ENCODE assay signal across 8 cellular contexts in genomic region chr2:138501427-138502252, GRCh38. TPM values are rescaled to one million over a fixed set of nuclear protein-coding genes. Genes with fewer than 3 reads are reported as not detected.
DNase-seq lines count a peak whose midpoint lies in the region; ATAC-seq, FAIRE-seq and TF ChIP-seq lines count a peak whose summit lies in the region.

SPOPL (plus strand) TSS chr2:138501770; CDS start chr2:138550217, 48,447 bp downstream.

- intact Hi-C loops in left ventricle myocardium inferior (cut with micrococcal nuclease) = no loop called here

- in situ Hi-C loops in GM13976 (cut with MboI; ENCODE audit: low sequenced_read_pairs, unreplicated experiment) = no loop called here

- H3K9me3 Mint-ChIP-seq in T-helper 1 cell treated with Interleukin-12 subunit alpha and Interleukin-12 subunit beta and Interleukin-4 antibody, amounts not matched to agents 30 μg/mL and 1 μg/mL, for 36 hours = no peaks in the 10 kb centered on the region

- H3K36me3 ChIP-seq in left ventricle myocardium inferior = no peaks in the 10 kb centered on the region

- no peaks in the 10 kb centered on the region for H3K27me3 Mint-ChIP-seq in T-helper 1 cell treated with Interleukin-12 subunit alpha and Interleukin-12 subunit beta and Interleukin-4 antibody, amounts not matched to agents 30 μg/mL and 1 μg/mL, for 36 hours (ENCODE audit: low read depth)

- peaks cover 28% of the 10 kb centered on the region for H3K4me1 Mint-ChIP-seq in T-helper 1 cell treated with Interleukin-12 subunit alpha and Interleukin-12 subunit beta and Interleukin-4 antibody, amounts not matched to agents 30 μg/mL and 1 μg/mL, for 36 hours (ENCODE audit: low read depth)

- FAIRE-seq in urothelium cell line (lab: Jason Lieb, UNC) = peak; percentile 61

- H3K27me3 ChIP-seq in left ventricle myocardium inferior (ENCODE audit: low read depth) = no peaks in the 10 kb centered on the region

- H3K27ac ChIP-seq in left ventricle myocardium inferior (replicated peaks) = peak within 1 kb of the TSS; percentile 95

- peaks cover under 1% of the 10 kb centered on the region for H3K36me3 Mint-ChIP-seq in T-helper 1 cell treated with Interleukin-12 subunit alpha and Interleukin-12 subunit beta and Interleukin-4 antibody, amounts not matched to agents 30 μg/mL and 1 μg/mL, for 36 hours (ENCODE audit: low read depth)

- H3K4me3 Mint-ChIP-seq in T-helper 1 cell treated with Interleukin-12 subunit alpha and Interleukin-12 subunit beta and Interleukin-4 antibody, amounts not matched to agents 30 μg/mL and 1 μg/mL, for 36 hours = peak within 1 kb of the TSS; percentile 99

- peak; percentile 86 for ATAC-seq in HG02798 (IDR thresholded peaks at IDR 0.05; ENCODE audit: poor library complexity, unreplicated experiment)

- peak within 1 kb of the TSS; percentile 96 for H3K4me3 ChIP-seq in left ventricle myocardium inferior

- DNase-seq in GM13976 (ENCODE audit: low spot score) = peak; percentile 93
- peak; percentile 46 for DNase-seq in NCI-H1436 treated with DMSO at 0.1 percent for 48 hours (lab: John Stamatoyannopoulos, UW)
- DNase-seq in amniotic stem cell (lab: John Stamatoyannopoulos, UW) = peak; percentile 61
- peak; percentile 95 for DNase-seq in left ventricle myocardium inferior
- DNase-seq in pulmonary artery endothelial cell (ENCODE audit: low read depth, low spot score) = peak; percentile 37
- peak; percentile 97 for DNase-seq in urothelium cell line (ENCODE audit: low spot score)

- H3K27ac Mint-ChIP-seq in T-helper 1 cell treated with Interleukin-12 subunit alpha and Interleukin-12 subunit beta and Interleukin-4 antibody, amounts not matched to agents 30 μg/mL and 1 μg/mL, for 36 hours = peak within 1 kb of the TSS; percentile 95

- peaks cover 61% of the 10 kb centered on the region for H3K4me1 ChIP-seq in left ventricle myocardium inferior

- TF ChIP-seq CTCF in GM13976 (IDR thresholded peaks at IDR 0.05; ENCODE audit: borderline replicate concordance, control extremely low read depth, extremely low read depth, insufficient read depth, missing control alignments) (no peak), left ventricle myocardium inferior (IDR thresholded peaks at IDR 0.05; ENCODE audit: borderline replicate concordance) (peak; percentile 61)

- no peaks in the 10 kb centered on the region for H3K9me3 ChIP-seq in left ventricle myocardium inferior (replicated peaks)

RNA-seq across cellular contexts. Expression of gene SPOPL, which starts in this region (rescaled TPM):
- total RNA-seq in left ventricle myocardium inferior (13.5 TPM), pulmonary artery endothelial cell (17.5 and 17.9 TPM in 2 replicates)

Comparison
In these comparisons a context has a peak if more than half of its experiments do, and no peak if none do; other contexts are left out.
1. Peak in every context shown above with its lines: DNase-seq, ATAC-seq, H3K4me3 ChIP-seq and H3K27ac ChIP-seq.
2. DNase-seq: peak in every context shown above with its lines; median percentile 97 in urothelium cell line; 95 in left ventricle myocardium inferior; 93 in GM13976; 61 in amniotic stem cell; 46 in NCI-H1436 treated with DMSO at 0.1 percent for 48 hours; 37 in pulmonary artery endothelial cell.